8 cellular contexts compared by ENCODE assay signal in the genomic region with DNA sequence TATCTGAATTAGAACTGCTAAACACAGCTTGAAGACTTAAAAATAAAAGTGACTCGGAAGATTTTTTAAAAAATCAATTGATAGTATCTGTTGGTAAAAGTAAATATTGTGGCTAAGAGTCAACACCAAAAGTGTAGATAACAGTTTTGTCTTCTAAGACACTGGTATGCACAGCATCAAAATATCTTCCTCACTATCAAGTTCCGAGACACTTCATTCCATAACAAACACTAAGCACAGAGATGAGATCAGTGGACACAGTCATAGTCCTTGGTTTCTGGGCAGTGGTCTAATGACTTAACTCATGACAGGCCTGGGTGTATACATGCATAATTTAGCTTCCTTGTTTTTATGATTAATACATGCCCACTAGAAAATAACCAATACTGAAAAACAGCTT.
DNase-seq lines count a peak whose midpoint lies in the region; ATAC-seq and TF ChIP-seq lines count a peak whose summit lies in the region.

No MANE protein-coding gene starts in this region.

- H3K4me1 ChIP-seq in smooth muscle cell (ENCODE audit: low read depth): peaks cover 9% of the 10 kb centered on the region

- no peaks in the 10 kb centered on the region for H3K79me2 ChIP-seq in smooth muscle cell (ENCODE audit: low read depth)

- no peaks in the 10 kb centered on the region for H3K27me3 Mint-ChIP-seq in activated CD8-positive, alpha-beta T cell treated with anti-CD3 and anti-CD28 coated beads for 36 hours

- POLR2A ChIA-PET in activated CD8-positive, alpha-beta T cell treated with anti-CD3 and anti-CD28 coated beads for 36 hours (lab: Charles Lee): no interaction called here

- H3K36me3 Mint-ChIP-seq in activated CD8-positive, alpha-beta T cell treated with anti-CD3 and anti-CD28 coated beads for 36 hours (ENCODE audit: low read depth): peaks cover 10% of the 10 kb centered on the region

- CTCF ChIA-PET in activated CD8-positive, alpha-beta T cell treated with anti-CD3 and anti-CD28 coated beads for 36 hours (lab: Charles Lee): interaction anchor here (1.3 to 10.9 kb wide), 6 partner anchors 9 to 160 kb away, joined by 4 to 77 read pairs (median 6); a partner anchor contains a TSS

- no peaks in the 10 kb centered on the region for H4K20me1 ChIP-seq in smooth muscle cell (ENCODE audit: low read depth)

- TF ChIP-seq CTCF in activated CD8-positive, alpha-beta T cell treated with anti-CD3 and anti-CD28 coated beads for 36 hours (IDR thresholded peaks at IDR 0.05): no peak
- TF ChIP-seq CTCF in smooth muscle cell (IDR thresholded peaks at IDR 0.05; ENCODE audit: borderline replicate concordance, insufficient read depth, poor library complexity, severe bottlenecking): no peak

- H3K9me3 ChIP-seq in smooth muscle cell (replicated peaks; ENCODE audit: low read depth): no peaks in the 10 kb centered on the region

- H3K4me1 Mint-ChIP-seq in activated CD8-positive, alpha-beta T cell treated with anti-CD3 and anti-CD28 coated beads for 36 hours (ENCODE audit: low read depth): peaks cover 15% of the 10 kb centered on the region

- ATAC-seq in activated CD8-positive, alpha-beta T cell treated with anti-CD3 and anti-CD28 coated beads for 36 hours: peak; percentile 76
- ATAC-seq in GM21717 (IDR thresholded peaks at IDR 0.05; ENCODE audit: unreplicated experiment) (no peak), HG03442 (IDR thresholded peaks at IDR 0.05; ENCODE audit: unreplicated experiment) (no peak)

- H3K27ac Mint-ChIP-seq in activated CD8-positive, alpha-beta T cell treated with anti-CD3 and anti-CD28 coated beads for 36 hours: peak overlapping the region; percentile 63

- no peaks in the 10 kb centered on the region for H3K36me3 ChIP-seq in smooth muscle cell (ENCODE audit: low read depth)

- H3K9me3 Mint-ChIP-seq in activated CD8-positive, alpha-beta T cell treated with anti-CD3 and anti-CD28 coated beads for 36 hours: peaks cover 3% of the 10 kb centered on the region

- no peak overlapping the region for H3K4me3 ChIP-seq in smooth muscle cell

- peak overlapping the region; percentile 66 for H3K27ac ChIP-seq in smooth muscle cell (ENCODE audit: low read depth)

- DNase-seq in HT1080 (ENCODE audit: low read depth) (peak; percentile 78), glomerular visceral epithelial cell (ENCODE audit: extremely low spot score) (peak; percentile 36), smooth muscle cell (lab: John Stamatoyannopoulos, UW; ENCODE audit: unreplicated experiment) (no peak), SKM-1 (lab: John Stamatoyannopoulos, UW; ENCODE audit: unreplicated experiment) (no peak)
- no peak for DNase-seq in activated CD8-positive, alpha-beta T cell treated with anti-CD3 and anti-CD28 coated beads for 36 hours
- no peak for DNase-seq in activated CD4-positive, CD25-positive, alpha-beta regulatory T cell treated with anti-CD3 and anti-CD28 coated beads, Interleukin-2, amount 50 U/mL, for 72 hours

- no peak overlapping the region for H2AFZ ChIP-seq in smooth muscle cell (ENCODE audit: low read depth)

- intact Hi-C loops in activated CD8-positive, alpha-beta T cell treated with anti-CD3 and anti-CD28 coated beads for 36 hours (cut with micrococcal nuclease): no loop called here

- no peak overlapping the region for H3K9ac ChIP-seq in smooth muscle cell (ENCODE audit: low read depth)

- H3F3A ChIP-seq in smooth muscle cell (ENCODE audit: low read depth): no peaks in the 10 kb centered on the region

- WGBS in smooth muscle cell (ENCODE audit: low lambda C conversion rate): 16% methylated on average over 2 of the region's 2 CpGs

- H3K4me2 ChIP-seq in smooth muscle cell: peak overlapping the region; percentile 60

- peak overlapping the region; percentile 38 for H3K4me3 Mint-ChIP-seq in activated CD8-positive, alpha-beta T cell treated with anti-CD3 and anti-CD28 coated beads for 36 hours

- H3K27me3 ChIP-seq in smooth muscle cell (ENCODE audit: low read depth): no peaks in the 10 kb centered on the region

Comparison
In these comparisons a context has a peak if more than half of its experiments do, and no peak if none do; other contexts are left out.
1. DNase-seq: peak in HT1080 (single experiment) and glomerular visceral epithelial cell (single experiment); none in activated CD8-positive, alpha-beta T cell treated with anti-CD3 and anti-CD28 coated beads for 36 hours (single experiment), smooth muscle cell (single experiment), SKM-1 (single experiment) and activated CD4-positive, CD25-positive, alpha-beta regulatory T cell treated with anti-CD3 and anti-CD28 coated beads, Interleukin-2, amount 50 U/mL, for 72 hours (single experiment).